Comparison of ENCODE assay signal across 26 cellular contexts in genomic region chr19:43538922-43539321, GRCh38. TPM values are rescaled to one million over a fixed set of nuclear protein-coding genes. Genes with fewer than 3 reads are reported as not detected.
"Had no signal": no experiment of that assay in that cellular context is flagged by ENCODE, and none has a peak within 500 bp of the region (broad histone marks: within the 10 kb centered on the region; RNA-seq: fewer than 3 reads in every experiment).

No MANE protein-coding gene starts in this region.

- H3K36me3 ChIP-seq: ovary had no signal

- H3K27me3 ChIP-seq: neutrophil, ovary, right atrium auricular region, right lobe of liver, stomach, testis, thyroid gland, transverse colon, upper lobe of left lung, vagina had no signal

- DNase-seq: islet precursor cell; left ventricle myocardium inferior; naive thymus-derived CD8-positive, alpha-beta T cell; occipital lobe; ovary; right lobe of liver; stimulated activated CD4-positive, alpha-beta T cell treated with anti-CD3 and anti-CD28 coated beads, Interleukin-15, amount 100 ng/mL, for 24 hours; stimulated activated CD4-positive, alpha-beta T cell treated with anti-CD3 and anti-CD28 coated beads, Interleukin-2, amount 100 ng/mL, for 24 hours; stimulated activated CD4-positive, alpha-beta T cell treated with anti-CD3 and anti-CD28 coated beads, Interleukin-4, amount 100 ng/mL, for 1 hour; stimulated activated naive B cell treated with anti-CD40 and anti-IgM and Interleukin-4, amounts not matched to agents 10 μg/mL and 1 μg/mL and 100 μg/mL, for 72 hours; stimulated activated naive CD8-positive, alpha-beta T cell treated with anti-CD3 and anti-CD28 coated beads, Interleukin-15, Interleukin-2, amounts not matched to agents 100 U/mL and 50 U/mL, for 24 hours; stomach; testis; thyroid gland; transverse colon; upper lobe of left lung had no signal

- H3K4me3 Mint-ChIP-seq: naive thymus-derived CD8-positive, alpha-beta T cell; nephron; neural crest cell; stimulated activated naive B cell treated with anti-CD40 and anti-IgM and Interleukin-4, amounts not matched to agents 10 μg/mL and 1 μg/mL and 100 μg/mL, for 72 hours had no signal

- H3K9me3 ChIP-seq: neutrophil, ovary, right lobe of liver, thyroid gland, transverse colon had no signal

- H3K4me3 ChIP-seq: left ventricle myocardium inferior, lung, ovary, right atrium auricular region, right lobe of liver, smooth muscle cell, stomach, testis, thyroid gland, transverse colon, upper lobe of left lung, vagina had no signal

- H3K4me2 ChIP-seq: smooth muscle cell had no signal

- H3K27ac Mint-ChIP-seq: nephron; progenitor cell of endocrine pancreas; stimulated activated naive B cell treated with anti-CD40 and anti-IgM and Interleukin-4, amounts not matched to agents 10 μg/mL and 1 μg/mL and 100 μg/mL, for 72 hours had no signal

- ATAC-seq: naive thymus-derived CD8-positive, alpha-beta T cell; right lobe of liver; stimulated activated naive B cell treated with anti-CD40 and anti-IgM and Interleukin-4, amounts not matched to agents 10 μg/mL and 1 μg/mL and 100 μg/mL, for 72 hours; stimulated activated naive CD8-positive, alpha-beta T cell treated with anti-CD3 and anti-CD28 coated beads, Interleukin-15, Interleukin-2, amounts not matched to agents 100 U/mL and 50 U/mL, for 24 hours had no signal

- H3K27ac ChIP-seq: left ventricle myocardium inferior, neutrophil, ovary, right atrium auricular region, right lobe of liver, stomach, testis, thyroid gland, transverse colon, upper lobe of left lung, vagina had no signal

- H3K27me3 Mint-ChIP-seq: naive thymus-derived CD8-positive, alpha-beta T cell; progenitor cell of endocrine pancreas; stimulated activated naive B cell treated with anti-CD40 and anti-IgM and Interleukin-4, amounts not matched to agents 10 μg/mL and 1 μg/mL and 100 μg/mL, for 72 hours had no signal

RNA-seq across cellular contexts. Expression of gene ZNF575, which starts 5.9 kb away (rescaled TPM):
- total RNA-seq: kidney epithelial cell, skeletal muscle tissue had no signal
